In the genomic region with DNA sequence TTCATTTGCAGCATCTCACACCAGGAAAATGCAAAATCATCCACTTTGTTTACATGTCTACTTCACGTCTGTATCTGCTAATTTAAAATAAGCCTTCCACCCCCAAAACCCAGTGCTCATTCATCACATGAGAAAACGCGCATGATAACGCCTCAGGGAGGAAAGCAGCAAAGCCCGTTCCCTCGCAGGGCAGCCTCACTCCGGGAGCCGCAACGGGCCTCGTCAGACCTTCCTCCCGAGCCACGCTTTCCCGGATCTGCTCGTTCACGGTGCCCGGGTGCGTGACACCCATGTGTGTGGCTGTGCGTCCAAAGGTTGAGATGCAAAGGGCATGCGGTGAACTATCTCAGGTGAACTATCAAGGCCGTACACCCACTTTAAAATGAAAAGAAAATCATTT, we compare ENCODE assay signal across 24 cellular contexts.
"Had no signal": no experiment of that assay in that cellular context is flagged by ENCODE, and none has a peak within 500 bp of the region (broad histone marks: within the 10 kb centered on the region; RNA-seq: fewer than 3 reads in every experiment).

No MANE protein-coding gene starts in this region.

- H3K27me3 Mint-ChIP-seq: activated B cell treated with CpG ODN at 0.5 μM for 24 hours; activated CD4-positive, alpha-beta T cell treated with anti-CD3 and anti-CD28 coated beads for 36 hours; activated naive CD4-positive, alpha-beta T cell treated with anti-CD3 and anti-CD28 coated beads, Interleukin-2, amount 10 ng/mL, durations not matched to agents 7 days and 5 days; activated naive CD8-positive, alpha-beta T cell treated with anti-CD3 and anti-CD28 coated beads, Interleukin-2, amount 50 U/mL, for 24 hours; dendritic cell treated with granulocyte-macrophage colony-stimulating factor and Interleukin-4, amounts not matched to agents 40 ng/mL and 50 ng/mL, for 4 days; memory B cell; stimulated activated naive B cell treated with anti-CD40 and anti-IgM and Interleukin-4, amounts not matched to agents 10 μg/mL and 1 μg/mL and 100 μg/mL, for 72 hours had no signal

- H3K4me1 ChIP-seq: gastrocnemius medialis, right lobe of liver, upper lobe of right lung had no signal

- H3K27ac ChIP-seq: gastrocnemius medialis, right lobe of liver, upper lobe of right lung had no signal

- H3K4me1 Mint-ChIP-seq: activated B cell treated with CpG ODN at 0.5 μM for 24 hours; activated CD4-positive, alpha-beta T cell treated with anti-CD3 and anti-CD28 coated beads for 36 hours had no signal

- DNase-seq: activated B cell treated with CpG ODN at 0.5 μM for 24 hours; activated CD4-positive, alpha-beta T cell treated with anti-CD3 and anti-CD28 coated beads for 36 hours; activated CD4-positive, alpha-beta T cell treated with anti-CD3 and anti-CD28 coated beads, Interleukin-2, amount 50 U/mL, for 4 hours; activated CD8-positive, alpha-beta memory T cell treated with anti-CD3 and anti-CD28 coated beads for 24 hours; activated CD8-positive, alpha-beta memory T cell treated with anti-CD3 and anti-CD28 coated beads, Interleukin-2, amount 50 U/mL, for 4 hours; activated naive CD4-positive, alpha-beta T cell treated with anti-CD3 and anti-CD28 coated beads, Interleukin-2, amount 10 ng/mL, durations not matched to agents 7 days and 5 days; activated naive CD8-positive, alpha-beta T cell treated with anti-CD3 and anti-CD28 coated beads, Interleukin-2, amount 50 U/mL, for 24 hours; activated T-cell treated with anti-CD3 and anti-CD28 coated beads, Interleukin-2, amount 50 U/mL, for 72 hours; effector CD4-positive, alpha-beta T cell; gastrocnemius medialis; islet precursor cell; left cardiac atrium; mucosa of descending colon; nephron progenitor cell; nucleus accumbens; right lobe of liver; stimulated activated CD4-positive, alpha-beta T cell treated with anti-CD3 and anti-CD28 coated beads, Interleukin-2, amount 100 ng/mL, for 48 hours; stimulated activated CD8-positive, alpha-beta memory T cell treated with anti-CD3 and anti-CD28 coated beads, Interleukin-4, amount 100 ng/mL, for 48 hours; stimulated activated naive B cell treated with anti-CD40 and anti-IgM and Interleukin-4, amounts not matched to agents 10 μg/mL and 1 μg/mL and 100 μg/mL, for 72 hours had no signal

- H3K4me3 Mint-ChIP-seq: activated B cell treated with CpG ODN at 0.5 μM for 24 hours; activated CD4-positive, alpha-beta T cell treated with anti-CD3 and anti-CD28 coated beads for 36 hours; activated naive CD4-positive, alpha-beta T cell treated with anti-CD3 and anti-CD28 coated beads, Interleukin-2, amount 10 ng/mL, durations not matched to agents 7 days and 5 days; activated naive CD8-positive, alpha-beta T cell treated with anti-CD3 and anti-CD28 coated beads, Interleukin-2, amount 50 U/mL, for 24 hours; activated T-cell treated with anti-CD3 and anti-CD28 coated beads, Interleukin-2, amount 50 U/mL, for 72 hours; brain; dendritic cell treated with granulocyte-macrophage colony-stimulating factor and Interleukin-4, amounts not matched to agents 40 ng/mL and 50 ng/mL, for 4 days; memory B cell; nephron progenitor cell; stimulated activated naive B cell treated with anti-CD40 and anti-IgM and Interleukin-4, amounts not matched to agents 10 μg/mL and 1 μg/mL and 100 μg/mL, for 72 hours had no signal

- H3K27ac Mint-ChIP-seq: activated B cell treated with CpG ODN at 0.5 μM for 24 hours; activated CD4-positive, alpha-beta T cell treated with anti-CD3 and anti-CD28 coated beads for 36 hours; activated naive CD4-positive, alpha-beta T cell treated with anti-CD3 and anti-CD28 coated beads, Interleukin-2, amount 10 ng/mL, durations not matched to agents 7 days and 5 days; activated naive CD8-positive, alpha-beta T cell treated with anti-CD3 and anti-CD28 coated beads, Interleukin-2, amount 50 U/mL, for 24 hours; activated T-cell treated with anti-CD3 and anti-CD28 coated beads, Interleukin-2, amount 50 U/mL, for 72 hours; dendritic cell treated with granulocyte-macrophage colony-stimulating factor and Interleukin-4, amounts not matched to agents 40 ng/mL and 50 ng/mL, for 4 days; memory B cell; nephron progenitor cell; stimulated activated naive B cell treated with anti-CD40 and anti-IgM and Interleukin-4, amounts not matched to agents 10 μg/mL and 1 μg/mL and 100 μg/mL, for 72 hours had no signal

- H3K4me3 ChIP-seq: gastrocnemius medialis, mucosa of descending colon, right lobe of liver, upper lobe of right lung had no signal

- H3K27me3 ChIP-seq: gastrocnemius medialis, right lobe of liver, upper lobe of right lung had no signal

- ATAC-seq: activated CD4-positive, alpha-beta T cell treated with anti-CD3 and anti-CD28 coated beads for 36 hours; activated naive CD8-positive, alpha-beta T cell treated with anti-CD3 and anti-CD28 coated beads, Interleukin-2, amount 50 U/mL, for 24 hours; activated T-cell treated with anti-CD3 and anti-CD28 coated beads, Interleukin-2, amount 50 U/mL, for 72 hours; gastrocnemius medialis; right lobe of liver; SK-N-SH treated with all-trans-retinoic acid at 6 μM for 48 hours; stimulated activated naive B cell treated with anti-CD40 and anti-IgM and Interleukin-4, amounts not matched to agents 10 μg/mL and 1 μg/mL and 100 μg/mL, for 72 hours; upper lobe of right lung had no signal
